ENCODE assay signal across 6 cellular contexts in genomic region chr16:30533748-30534367, GRCh38. TPM values are rescaled to one million over a fixed set of nuclear protein-coding genes. Genes with fewer than 3 reads are reported as not detected.
DNase-seq lines count a peak whose midpoint lies in the region; ATAC-seq, FAIRE-seq and TF ChIP-seq lines count a peak whose summit lies in the region.

No MANE protein-coding gene starts in this region.

- DNase-seq in Caki2 (ENCODE audit: low read depth) = peak; percentile 33
- no peak for DNase-seq in astrocyte (ENCODE audit: low read depth)
- DNase-seq in naive thymus-derived CD4-positive, alpha-beta T cell = peak in 1 of 9 donors; percentile 32
- DNase-seq in DMS79 (lab: John Stamatoyannopoulos, UW) = no peak

- TF ChIP-seq CTCF in astrocyte (IDR thresholded peaks at IDR 0.05; ENCODE audit: insufficient read depth, low read depth, low read length) = no peak

- H3K79me2 ChIP-seq in astrocyte (ENCODE audit: insufficient read depth, low read length) = peaks cover 22% of the 10 kb centered on the region

- H3K4me3 Mint-ChIP-seq in astrocyte (ENCODE audit: unreplicated experiment) = peak overlapping the region; percentile 82
- peak overlapping the region; percentile 82 to 100 (median 94) for H3K4me3 Mint-ChIP-seq in naive thymus-derived CD4-positive, alpha-beta T cell

- POLR2A ChIA-PET in naive thymus-derived CD4-positive, alpha-beta T cell (lab: Charles Lee) = interaction anchor here (0.6 to 4.5 kb wide), 18 partner anchors 9 to 361 kb away, joined by 3 to 159 read pairs (median 8); partner anchors contain the start of genes DCTPP1, FBRS, PRR14 and ZNF48

- no peaks in the 10 kb centered on the region for H4K20me1 ChIP-seq in astrocyte (ENCODE audit: insufficient read depth, low read length)

- intact Hi-C loops in naive thymus-derived CD4-positive, alpha-beta T cell (cut with micrococcal nuclease) = loop anchor here (1.0 to 2.0 kb wide), 5 partner anchors 38 to 125 kb away; partner anchors contain the start of genes SEPHS2 (in 2 of the 2) and FBRS (in 1 of the 2)

- FAIRE-seq in astrocyte (lab: Jason Lieb, UNC) = no peak

- in situ Hi-C loops in Caki2 (cut with HindIII; ENCODE audit: low pct_unique_long_range_greater_than_20kb, low sequenced_read_pairs) = no loop called here

- ATAC-seq in HG02938 (IDR thresholded peaks at IDR 0.05; ENCODE audit: unreplicated experiment) (peak; percentile 15), HG03135 (IDR thresholded peaks at IDR 0.05; ENCODE audit: unreplicated experiment) (no peak)
- ATAC-seq in naive thymus-derived CD4-positive, alpha-beta T cell = no peak

- peak overlapping the region; percentile 85 for H3K9ac ChIP-seq in astrocyte (ENCODE audit: low read length)

- H3K9me3 ChIP-seq in astrocyte (ENCODE audit: insufficient read depth, low read depth, low read length) = no peaks in the 10 kb centered on the region
- H3K9me3 ChIP-seq in naive thymus-derived CD4-positive, alpha-beta T cell (ENCODE audit: control insufficient read depth in 2 of 3, low read length in 3 of 3) = no peaks in the 10 kb centered on the region

- peaks cover 21% of the 10 kb centered on the region for H3K4me1 ChIP-seq in astrocyte (ENCODE audit: insufficient read depth, low read length)
- peaks cover 8 to 13% of the 10 kb centered on the region in 2 donors for H3K4me1 ChIP-seq in naive thymus-derived CD4-positive, alpha-beta T cell (ENCODE audit: control insufficient read depth in 2 of 2, insufficient read depth in 2 of 2, low read length in 2 of 2)

- H3K36me3 ChIP-seq in astrocyte (ENCODE audit: insufficient read depth, low read length) = no peaks in the 10 kb centered on the region
- peaks cover 0 to 20% (median 0%) of the 10 kb centered on the region in 3 experiments for H3K36me3 ChIP-seq in naive thymus-derived CD4-positive, alpha-beta T cell (ENCODE audit: control insufficient read depth in 2 of 3, insufficient read depth in 3 of 3, low read length in 3 of 3)

- H3K27ac Mint-ChIP-seq in astrocyte (ENCODE audit: unreplicated experiment) = no peak overlapping the region
- peak overlapping the region; percentile 76 to 99 (median 93) for H3K27ac Mint-ChIP-seq in naive thymus-derived CD4-positive, alpha-beta T cell

- peak overlapping the region; percentile 67 for H3K27ac ChIP-seq in astrocyte (ENCODE audit: low read depth, low read length)
- peak overlapping the region; percentile 98 for H3K27ac ChIP-seq in naive thymus-derived CD4-positive, alpha-beta T cell (ENCODE audit: low read depth, low read length)

- H2AFZ ChIP-seq in astrocyte (ENCODE audit: low read depth, low read length) = peak overlapping the region; percentile 95

- H3K27me3 ChIP-seq in astrocyte (ENCODE audit: insufficient read depth, low read length) = no peaks in the 10 kb centered on the region
- no peaks in the 10 kb centered on the region for H3K27me3 ChIP-seq in naive thymus-derived CD4-positive, alpha-beta T cell (ENCODE audit: control insufficient read depth in 2 of 2, insufficient read depth in 2 of 2, low read length in 2 of 2)

- H3K4me3 ChIP-seq in astrocyte (ENCODE audit: insufficient read depth, low read depth, low read length) = peak overlapping the region; percentile 68
- H3K4me3 ChIP-seq in naive thymus-derived CD4-positive, alpha-beta T cell (ENCODE audit: low read length) = peak overlapping the region; percentile 60

- peak overlapping the region; percentile 92 for H3K4me2 ChIP-seq in astrocyte (ENCODE audit: low read length)

- peaks cover 7% of the 10 kb centered on the region for H3K4me1 Mint-ChIP-seq in astrocyte (ENCODE audit: low read depth, unreplicated experiment)
- peaks cover 14 to 58% (median 44%) of the 10 kb centered on the region in 7 donors for H3K4me1 Mint-ChIP-seq in naive thymus-derived CD4-positive, alpha-beta T cell

- no peaks in the 10 kb centered on the region for H3K9me3 Mint-ChIP-seq in astrocyte (ENCODE audit: unreplicated experiment)
- peaks cover 0 to 1% (median 0%) of the 10 kb centered on the region in 11 donors for H3K9me3 Mint-ChIP-seq in naive thymus-derived CD4-positive, alpha-beta T cell

- H3K27me3 Mint-ChIP-seq in astrocyte (ENCODE audit: low read depth, unreplicated experiment) = no peaks in the 10 kb centered on the region
- H3K27me3 Mint-ChIP-seq in naive thymus-derived CD4-positive, alpha-beta T cell = no peaks in the 10 kb centered on the region

- CTCF ChIA-PET in naive thymus-derived CD4-positive, alpha-beta T cell (lab: Charles Lee) = interaction anchor here (1.0 to 3.0 kb wide), 2 partner anchors 23 to 60 kb away, joined by 3 to 37 read pairs; partner anchors contain the start of gene ZNF764

- H3K36me3 Mint-ChIP-seq in astrocyte (ENCODE audit: low read depth, unreplicated experiment) = peaks cover 6% of the 10 kb centered on the region
- peaks cover 0 to 9% (median 0%) of the 10 kb centered on the region in 5 donors for H3K36me3 Mint-ChIP-seq in naive thymus-derived CD4-positive, alpha-beta T cell

RNA-seq across cellular contexts. Expression of gene ZNF747, which starts 0.8 kb away (rescaled TPM):
- 29.1 and 46.8 TPM in 2 replicates for total RNA-seq in Caki2 (2014; rRNA removed; shearing (Covaris generic); ENCODE audit: low replicate concordance)
- 5.2 and 6.6 TPM in 2 replicates for total RNA-seq in astrocyte
- total RNA-seq in naive thymus-derived CD4-positive, alpha-beta T cell = 10 to 100 TPM in 4 of 5 experiments, 1 to 10 TPM in 1; 9.1 to 17.4 (median 13.8) TPM
- polyA plus RNA-seq in naive thymus-derived CD4-positive, alpha-beta T cell = 10 to 100 TPM in 1 of 2 donors, 1 to 10 TPM in 1; 8.9 to 11.7 TPM

RNA-seq across cellular contexts. Expression of gene ZNF768, which starts 7.5 kb away (rescaled TPM):
- total RNA-seq in Caki2 (2014; rRNA removed; shearing (Covaris generic); ENCODE audit: low replicate concordance) = 97.6 and 99.4 TPM in 2 replicates
- total RNA-seq in astrocyte = 23.1 and 26.6 TPM in 2 replicates
- total RNA-seq in naive thymus-derived CD4-positive, alpha-beta T cell = 1 to 10 TPM; 6.0 to 8.5 (median 7.3) TPM
- polyA plus RNA-seq in naive thymus-derived CD4-positive, alpha-beta T cell = 1 to 10 TPM; 1.6 to 2.4 TPM

RNA-seq across cellular contexts. Expression of gene ZNF764, which starts 24.3 kb away (rescaled TPM):
- total RNA-seq in Caki2 (2014; rRNA removed; shearing (Covaris generic); ENCODE audit: low replicate concordance) = 9.0 and 9.1 TPM in 2 replicates
- 6.9 and 8.5 TPM in 2 replicates for total RNA-seq in astrocyte
- 10 to 100 TPM; 11.9 to 20.9 (median 19.3) TPM for total RNA-seq in naive thymus-derived CD4-positive, alpha-beta T cell
- polyA plus RNA-seq in naive thymus-derived CD4-positive, alpha-beta T cell = 1 to 10 TPM; 4.5 to 6.8 TPM

RNA-seq across cellular contexts. Expression of gene ZNF688, which starts 37.7 kb away (rescaled TPM):
- 30.5 and 31.2 TPM in 2 replicates for total RNA-seq in Caki2 (2014; rRNA removed; shearing (Covaris generic); ENCODE audit: low replicate concordance)
- total RNA-seq in astrocyte = 5.4 and 5.9 TPM in 2 replicates
- 10 to 100 TPM in 4 of 5 experiments, 1 to 10 TPM in 1; 8.8 to 24.3 (median 16.3) TPM for total RNA-seq in naive thymus-derived CD4-positive, alpha-beta T cell
- 10 to 100 TPM; 29.7 to 33.2 TPM for polyA plus RNA-seq in naive thymus-derived CD4-positive, alpha-beta T cell

RNA-seq across cellular contexts. Expression of gene ZNF785, which starts 51.6 kb away (rescaled TPM):
- 2.8 and 7.6 TPM in 2 replicates for total RNA-seq in Caki2 (2014; rRNA removed; shearing (Covaris generic); ENCODE audit: low replicate concordance)
- total RNA-seq in astrocyte = 9.3 and 9.7 TPM in 2 replicates
- total RNA-seq in naive thymus-derived CD4-positive, alpha-beta T cell = 10 to 100 TPM; 10.2 to 37.1 (median 21.4) TPM
- 1 to 10 TPM; 2.6 to 4.4 TPM for polyA plus RNA-seq in naive thymus-derived CD4-positive, alpha-beta T cell
